In genomic region chr1:240559781-240560180, GRCh38 we compare ENCODE assay signal across 29 cellular contexts. TPM values are rescaled to one million over a fixed set of nuclear protein-coding genes. Genes with fewer than 3 reads are reported as not detected.
"Had no signal": no experiment of that assay in that cellular context is flagged by ENCODE, and none has a peak within 500 bp of the region (broad histone marks: within the 10 kb centered on the region; RNA-seq: fewer than 3 reads in every experiment).

No MANE protein-coding gene starts in this region.

- H3K9me3 ChIP-seq: colonic mucosa, gastroesophageal sphincter, pancreas, prostate gland, uterus had no signal

- H3K36me3 ChIP-seq: cardiac muscle cell, colonic mucosa, gastroesophageal sphincter, pancreas, prostate gland, uterus had no signal

- H3K27me3 ChIP-seq: cardiac muscle cell, colonic mucosa, gastroesophageal sphincter, hepatocyte, pancreas, uterus had no signal

- FAIRE-seq: keratinocyte, pancreas had no signal

- H2AFZ ChIP-seq: hepatocyte had no signal

- H3K4me1 ChIP-seq: colonic mucosa, gastroesophageal sphincter, pancreas, prostate gland, uterus had no signal

- H3K27ac ChIP-seq: cardiac muscle cell, colonic mucosa, gastroesophageal sphincter, hepatocyte, pancreas, prostate gland, skin epidermis, uterus had no signal

- DNase-seq: activated CD4-positive, alpha-beta T cell treated with anti-CD3 and anti-CD28 coated beads for 1 hour; activated CD4-positive, alpha-beta T cell treated with anti-CD3 and anti-CD28 coated beads, Interleukin-2, amount 50 U/mL, for 1 hour; activated CD8-positive, alpha-beta T cell treated with anti-CD3 and anti-CD28 coated beads for 36 hours; activated gamma-delta T cell treated with Interleukin-2 at 50 U/mL for 16 hours; activated naive CD4-positive, alpha-beta T cell treated with anti-CD3 and anti-CD28 coated beads, Interleukin-2, amount 50 U/mL, for 16 hours; activated T-cell treated with anti-CD3 and anti-CD28 coated beads, Interleukin-2, amount 50 U/mL, for 4 hours; amniotic stem cell; cerebellar nuclear complex; colonic mucosa; effector memory CD4-positive, alpha-beta T cell; left cardiac atrium; left ventricle myocardium superior; naive B cell; nucleus accumbens; pancreas; retina; stimulated activated CD4-positive, alpha-beta T cell treated with anti-CD3 and anti-CD28 coated beads, Interleukin-12 subunit alpha, Interleukin-12 subunit beta, amount 100 ng/mL, for 4 hours; stimulated activated CD4-positive, alpha-beta T cell treated with anti-CD3 and anti-CD28 coated beads, Interleukin-4, amount 100 ng/mL, for 1 hour; T-helper 2 cell; uterus had no signal

- ATAC-seq: activated CD8-positive, alpha-beta T cell treated with anti-CD3 and anti-CD28 coated beads for 36 hours; activated T-cell treated with anti-CD3 and anti-CD28 coated beads, Interleukin-2, amount 50 U/mL, for 4 hours; activated T-helper 17 cell treated with anti-CD3 and anti-CD28 coated beads, Interleukin-2, amount 50 U/mL, for 72 hours; gastroesophageal sphincter; left cardiac atrium; left ventricle myocardium superior; pancreas; sciatic nerve had no signal

- H3K4me3 ChIP-seq: cardiac muscle cell, colonic mucosa, gastroesophageal sphincter, hepatocyte, pancreas, prostate gland, skin epidermis, uterus had no signal

- H3K4me2 ChIP-seq: hepatocyte had no signal

- H3K79me2 ChIP-seq: hepatocyte had no signal

RNA-seq across cellular contexts. Expression of gene GREM2, which starts 52.2 kb away (rescaled TPM):
- total RNA-seq: activated CD8-positive, alpha-beta T cell treated with anti-CD3 and anti-CD28 coated beads for 36 hours; activated T-cell treated with anti-CD3 and anti-CD28 coated beads, Interleukin-2, amount 50 U/mL, for 4 hours; dermis microvascular lymphatic vessel endothelial cell; left cardiac atrium; left ventricle myocardium superior had no signal
- polyA plus RNA-seq: keratinocyte had no signal
